Comparison of ENCODE assay signal across 8 cellular contexts in the genomic region with DNA sequence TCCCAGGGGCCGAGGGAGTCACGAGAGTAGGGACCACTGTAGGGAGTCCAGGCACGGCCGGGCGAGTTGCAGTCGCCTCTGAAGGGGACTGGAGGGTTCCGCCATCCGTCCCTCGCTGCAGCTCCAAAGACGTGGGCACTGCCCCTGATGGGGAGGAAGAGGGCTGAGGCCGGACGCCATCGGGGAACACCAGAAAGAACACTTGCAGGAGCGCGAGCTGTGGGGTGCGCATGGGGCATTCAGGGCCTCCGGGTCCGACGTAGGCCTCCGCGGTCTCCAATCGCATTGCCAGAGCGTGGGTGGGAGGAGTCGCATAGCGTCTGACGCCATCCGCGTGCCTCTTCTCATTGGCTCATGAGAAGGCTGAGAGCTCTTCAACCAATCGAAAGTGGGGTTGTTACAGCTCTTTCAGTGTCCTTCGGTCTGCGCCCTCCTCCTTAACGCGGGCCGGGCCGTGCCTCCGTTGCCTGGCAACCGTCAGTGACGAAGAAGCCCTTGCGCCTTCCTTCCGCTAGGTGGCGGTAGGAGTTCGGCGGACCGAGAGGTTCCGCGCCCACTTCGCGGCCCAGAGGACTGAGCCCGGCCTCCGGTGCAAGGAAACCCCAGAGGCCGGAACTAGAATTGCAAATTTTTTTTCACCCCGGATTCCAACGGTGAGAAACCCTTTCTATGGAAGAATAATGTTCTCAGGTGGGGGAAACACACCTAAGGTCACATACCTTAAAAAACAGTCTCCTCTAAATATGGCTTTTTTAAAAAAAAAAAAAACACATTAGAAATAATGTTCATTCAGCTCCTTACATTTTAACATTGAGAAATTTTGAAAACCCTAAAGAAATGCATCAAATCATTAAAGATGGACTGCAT. TPM values are rescaled to one million over a fixed set of nuclear protein-coding genes. Genes with fewer than 3 reads are reported as not detected.
DNase-seq lines count a peak whose midpoint lies in the region; ATAC-seq and TF ChIP-seq lines count a peak whose summit lies in the region.

A gene with protein sequence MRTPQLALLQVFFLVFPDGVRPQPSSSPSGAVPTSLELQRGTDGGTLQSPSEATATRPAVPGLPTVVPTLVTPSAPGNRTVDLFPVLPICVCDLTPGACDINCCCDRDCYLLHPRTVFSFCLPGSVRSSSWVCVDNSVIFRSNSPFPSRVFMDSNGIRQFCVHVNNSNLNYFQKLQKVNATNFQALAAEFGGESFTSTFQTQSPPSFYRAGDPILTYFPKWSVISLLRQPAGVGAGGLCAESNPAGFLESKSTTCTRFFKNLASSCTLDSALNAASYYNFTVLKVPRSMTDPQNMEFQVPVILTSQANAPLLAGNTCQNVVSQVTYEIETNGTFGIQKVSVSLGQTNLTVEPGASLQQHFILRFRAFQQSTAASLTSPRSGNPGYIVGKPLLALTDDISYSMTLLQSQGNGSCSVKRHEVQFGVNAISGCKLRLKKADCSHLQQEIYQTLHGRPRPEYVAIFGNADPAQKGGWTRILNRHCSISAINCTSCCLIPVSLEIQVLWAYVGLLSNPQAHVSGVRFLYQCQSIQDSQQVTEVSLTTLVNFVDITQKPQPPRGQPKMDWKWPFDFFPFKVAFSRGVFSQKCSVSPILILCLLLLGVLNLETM (minus strand): TSS at position 260 of the 867 bp plus-strand sequence. CDS start 28 bp downstream, at position 232.

- H3K27me3 ChIP-seq in NT2/D1 (ENCODE audit: insufficient read depth, insufficient read length) (no peaks in the 10 kb centered on the region), endodermal cell (ENCODE audit: control insufficient read depth, insufficient read depth, low read length, poor library complexity, severe bottlenecking) (no peaks in the 10 kb centered on the region)

- WGBS in endodermal cell (ENCODE audit: insufficient coverage in 1 of 2, insufficient read length in 1 of 2), 2 experiments: 0% methylated on average over 27 to 53 of the region's 53 CpGs

- H3K4me3 ChIP-seq in NT2/D1 (ENCODE audit: insufficient read length, low read depth) (peak within 1 kb of the TSS; percentile 97), endodermal cell (ENCODE audit: low read length) (peak within 1 kb of the TSS; percentile 93)

- H3K9ac ChIP-seq in NT2/D1 (ENCODE audit: insufficient read length, low read depth) (peak within 1 kb of the TSS; percentile 95), endodermal cell (ENCODE audit: extremely low read depth, low read length, poor library complexity, severe bottlenecking) (peak within 1 kb of the TSS; percentile 88)

- peaks cover 2% of the 10 kb centered on the region for H3K27me3 Mint-ChIP-seq in endodermal cell (ENCODE audit: insufficient read depth)

- H3K36me3 ChIP-seq in NT2/D1 (ENCODE audit: insufficient read depth, insufficient read length, low read length) (peaks cover 32% of the 10 kb centered on the region), endodermal cell (ENCODE audit: control insufficient read depth, insufficient read depth, low read length) (peaks cover 28% of the 10 kb centered on the region)

- peak within 1 kb of the TSS; percentile 89 for H3K4me3 Mint-ChIP-seq in endodermal cell

- peak; percentile 98 for ATAC-seq in GM21367 (IDR thresholded peaks at IDR 0.05; ENCODE audit: unreplicated experiment)

- peaks cover 22% of the 10 kb centered on the region for H3K9me3 Mint-ChIP-seq in endodermal cell

- peak within 1 kb of the TSS; percentile 60 for H3K27ac ChIP-seq in endodermal cell (ENCODE audit: low read depth, low read length)

- in situ Hi-C loops in Caki2 (cut with HindIII; ENCODE audit: low pct_unique_long_range_greater_than_20kb, low sequenced_read_pairs): no loop called here

- H3K36me3 Mint-ChIP-seq in endodermal cell (ENCODE audit: low read depth): peaks cover 29% of the 10 kb centered on the region

- H3K9me3 ChIP-seq in NT2/D1 (ENCODE audit: insufficient read depth, low read length): peaks cover 11% of the 10 kb centered on the region; the same call in 1 of the 2 replicates
- peaks cover 30% of the 10 kb centered on the region for H3K9me3 ChIP-seq in endodermal cell (ENCODE audit: control insufficient read depth, low read length)

- no peaks in the 10 kb centered on the region for H3K4me1 ChIP-seq in NT2/D1 (ENCODE audit: insufficient read depth, insufficient read length)
- no peaks in the 10 kb centered on the region for H3K4me1 ChIP-seq in endodermal cell (ENCODE audit: control insufficient read depth, insufficient read depth, low read length)

- DNase-seq in Caki2 (ENCODE audit: low read depth) (peak; percentile 99), HUDEP-2 (lab: John Stamatoyannopoulos, UW; ENCODE audit: unreplicated experiment in 76 of 76) (peak in 75 of 76 experiments; percentile 43 to 99 (median 96)), NT2/D1 (ENCODE audit: low read depth, low spot score) (peak; percentile 96), endodermal cell (peak; percentile 98), mesenteric fat pad (ENCODE audit: low spot score) (peak; percentile 98)
- peak; percentile 93 for DNase-seq in activated CD8-positive, alpha-beta memory T cell treated with anti-CD3 and anti-CD28 coated beads, Interleukin-2, amount 50 U/mL, for 1 hour (ENCODE audit: extremely low read depth)
- peak; percentile 93 to 94 for DNase-seq in stimulated activated CD8-positive, alpha-beta memory T cell treated with anti-CD3 and anti-CD28 coated beads, Interleukin-15, amount 100 ng/mL, for 4 hours (ENCODE audit: low read depth in 2 of 2)

- TF ChIP-seq CTCF in endodermal cell (conservative IDR thresholded peaks at IDR 0.05): peak; percentile 100

- peak within 1 kb of the TSS; percentile 99 for H3K27ac Mint-ChIP-seq in endodermal cell

- peaks cover 17% of the 10 kb centered on the region for H3K4me1 Mint-ChIP-seq in endodermal cell

RNA-seq across cellular contexts. Expression of the gene that starts here (rescaled TPM):
- 44.7 and 45.5 TPM in 2 replicates for total RNA-seq in Caki2 (2014; rRNA removed; shearing (Covaris generic); ENCODE audit: low replicate concordance)
- total RNA-seq in endodermal cell (10 to 100 TPM; 53.5 to 57.7 TPM), mesenteric fat pad (27.3 TPM)
- 63.9 TPM for polyA plus RNA-seq in endodermal cell (2013, experiment 1 of 2)
- polyA plus RNA-seq in endodermal cell (2013, experiment 2 of 2): 57.0 TPM

Comparison
In these comparisons a context has a peak if more than half of its experiments do, and no peak if none do; other contexts are left out.
1. Peak in every context shown above with its lines: DNase-seq, ATAC-seq, H3K4me3 ChIP-seq and H3K27ac ChIP-seq.